18 cellular contexts compared by ENCODE assay signal in the genomic region with DNA sequence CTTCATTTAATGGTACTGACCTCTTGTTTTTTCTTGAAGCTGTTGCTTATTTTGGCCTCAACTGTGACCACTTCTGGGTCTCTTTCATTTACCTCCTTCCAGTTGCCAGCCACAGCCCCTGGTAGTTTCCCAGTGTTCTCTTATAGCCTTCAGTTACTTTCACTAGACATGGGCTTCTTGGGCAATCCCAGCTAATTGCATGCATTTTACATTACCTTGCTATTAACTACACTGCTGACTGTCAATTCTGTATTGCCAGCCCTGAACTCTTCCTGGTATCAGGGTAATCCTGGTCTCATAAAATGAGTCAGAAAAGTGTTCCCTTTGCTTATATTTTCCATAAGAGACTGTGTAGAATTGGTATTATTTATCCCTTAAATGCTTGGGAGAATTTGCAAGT.
A peak's percentile ranks its signal among the peaks of the same experiment; 100 is the strongest.
DNase-seq lines count a peak whose midpoint lies in the region; ATAC-seq and TF ChIP-seq lines count a peak whose summit lies in the region.
"Had no signal": no experiment of that assay in that cellular context is flagged by ENCODE, and none has a peak within 500 bp of the region (broad histone marks: within the 10 kb centered on the region; RNA-seq: fewer than 3 reads in every experiment).

No MANE protein-coding gene starts in this region.

- H3K27ac Mint-ChIP-seq in osteocyte (ENCODE audit: unreplicated experiment): no peak overlapping the region
- H3K27ac Mint-ChIP-seq in activated T-helper 1 cell treated with anti-CD3 and anti-CD28 coated beads, Interleukin-12 subunit alpha, Interleukin-12 subunit beta, Interleukin-2, Interleukin-4 antibody, amounts not matched to agents 30 ng/mL and 10 ng/mL and 1 ng/mL, durations not matched to agents 14 hours and 24 hours and 36 hours: no peak overlapping the region
- H3K27ac Mint-ChIP-seq: CD4-positive, CD25-positive, alpha-beta regulatory T cell; CD8-positive, alpha-beta memory T cell had no signal

- H3K36me3 Mint-ChIP-seq in osteocyte (ENCODE audit: unreplicated experiment): no peaks in the 10 kb centered on the region
- H3K36me3 Mint-ChIP-seq in activated T-helper 1 cell treated with anti-CD3 and anti-CD28 coated beads, Interleukin-12 subunit alpha, Interleukin-12 subunit beta, Interleukin-2, Interleukin-4 antibody, amounts not matched to agents 30 ng/mL and 10 ng/mL and 1 ng/mL, durations not matched to agents 14 hours and 24 hours and 36 hours (ENCODE audit: low read depth): no peaks in the 10 kb centered on the region
- H3K36me3 Mint-ChIP-seq: CD4-positive, CD25-positive, alpha-beta regulatory T cell; CD8-positive, alpha-beta memory T cell had no signal

- no peaks in the 10 kb centered on the region for H3K4me1 Mint-ChIP-seq in osteocyte (ENCODE audit: unreplicated experiment)
- H3K4me1 Mint-ChIP-seq in activated T-helper 1 cell treated with anti-CD3 and anti-CD28 coated beads, Interleukin-12 subunit alpha, Interleukin-12 subunit beta, Interleukin-2, Interleukin-4 antibody, amounts not matched to agents 30 ng/mL and 10 ng/mL and 1 ng/mL, durations not matched to agents 14 hours and 24 hours and 36 hours (ENCODE audit: low read depth): no peaks in the 10 kb centered on the region
- H3K4me1 Mint-ChIP-seq: CD4-positive, CD25-positive, alpha-beta regulatory T cell; CD8-positive, alpha-beta memory T cell had no signal

- ATAC-seq in left colon (peak; percentile 84), HG03175 (IDR thresholded peaks at IDR 0.05; ENCODE audit: unreplicated experiment) (no peak)

- H3K4me3 Mint-ChIP-seq in osteocyte (ENCODE audit: unreplicated experiment): no peak overlapping the region
- H3K4me3 Mint-ChIP-seq in activated T-helper 1 cell treated with anti-CD3 and anti-CD28 coated beads, Interleukin-12 subunit alpha, Interleukin-12 subunit beta, Interleukin-2, Interleukin-4 antibody, amounts not matched to agents 30 ng/mL and 10 ng/mL and 1 ng/mL, durations not matched to agents 14 hours and 24 hours and 36 hours: no peak overlapping the region
- H3K4me3 Mint-ChIP-seq: CD4-positive, CD25-positive, alpha-beta regulatory T cell; CD8-positive, alpha-beta memory T cell had no signal

- no peak overlapping the region for H3K9ac ChIP-seq in colonic mucosa (ENCODE audit: low read depth in 2 of 2, low read length in 2 of 2)
- H3K9ac ChIP-seq: GM23248 had no signal

- H3K4me3 ChIP-seq in colonic mucosa: no peak overlapping the region
- H3K4me3 ChIP-seq in muscle layer of duodenum (ENCODE audit: low read depth in 1 of 2, low read length in 2 of 2): no peak overlapping the region
- H3K4me3 ChIP-seq: GM23248, HAP-1 had no signal

- H3K4me1 ChIP-seq in colonic mucosa: no peaks in the 10 kb centered on the region
- H3K4me1 ChIP-seq in muscle layer of duodenum (ENCODE audit: control insufficient read depth in 1 of 2, insufficient read depth in 2 of 2, low read length in 2 of 2): no peaks in the 10 kb centered on the region
- H3K4me1 ChIP-seq: BE2C, HAP-1 had no signal

- no peaks in the 10 kb centered on the region for H3K27me3 Mint-ChIP-seq in osteocyte (ENCODE audit: unreplicated experiment)
- H3K27me3 Mint-ChIP-seq in activated T-helper 1 cell treated with anti-CD3 and anti-CD28 coated beads, Interleukin-12 subunit alpha, Interleukin-12 subunit beta, Interleukin-2, Interleukin-4 antibody, amounts not matched to agents 30 ng/mL and 10 ng/mL and 1 ng/mL, durations not matched to agents 14 hours and 24 hours and 36 hours (ENCODE audit: insufficient read depth): no peaks in the 10 kb centered on the region
- H3K27me3 Mint-ChIP-seq: CD4-positive, CD25-positive, alpha-beta regulatory T cell; CD8-positive, alpha-beta memory T cell had no signal

- H3K27me3 ChIP-seq in colonic mucosa (no peaks in the 10 kb centered on the region), muscle layer of duodenum (ENCODE audit: low read depth, low read length) (no peaks in the 10 kb centered on the region)
- H3K27me3 ChIP-seq: BE2C had no signal

- no peaks in the 10 kb centered on the region for H3K9me3 ChIP-seq in colonic mucosa
- H3K9me3 ChIP-seq in muscle layer of duodenum (ENCODE audit: control insufficient read depth in 1 of 2, low read length in 2 of 2): no peaks in the 10 kb centered on the region
- H3K9me3 ChIP-seq: BE2C, HAP-1 had no signal

- H3K36me3 ChIP-seq in colonic mucosa: no peaks in the 10 kb centered on the region
- H3K36me3 ChIP-seq in muscle layer of duodenum (ENCODE audit: control insufficient read depth in 1 of 2, insufficient read depth in 2 of 2, low read length in 2 of 2): no peaks in the 10 kb centered on the region
- H3K36me3 ChIP-seq: BE2C, HAP-1 had no signal

- H3K9me3 Mint-ChIP-seq in osteocyte (ENCODE audit: unreplicated experiment): peaks cover 17% of the 10 kb centered on the region
- no peaks in the 10 kb centered on the region for H3K9me3 Mint-ChIP-seq in activated T-helper 1 cell treated with anti-CD3 and anti-CD28 coated beads, Interleukin-12 subunit alpha, Interleukin-12 subunit beta, Interleukin-2, Interleukin-4 antibody, amounts not matched to agents 30 ng/mL and 10 ng/mL and 1 ng/mL, durations not matched to agents 14 hours and 24 hours and 36 hours

- TF ChIP-seq CTCF in colonic mucosa (IDR thresholded peaks at IDR 0.05) (no peak), osteocyte (IDR thresholded peaks at IDR 0.05) (no peak)

- DNase-seq in colonic mucosa (no peak), left colon (peak in 1 of 2 donors; percentile 28), osteocyte (ENCODE audit: extremely low spot score, unreplicated experiment) (no peak)
- no peak for DNase-seq in activated T-helper 1 cell treated with anti-CD3 and anti-CD28 coated beads, Interleukin-12 subunit alpha, Interleukin-12 subunit beta, Interleukin-2, Interleukin-4 antibody, amounts not matched to agents 30 ng/mL and 10 ng/mL and 1 ng/mL, durations not matched to agents 14 hours and 24 hours and 36 hours (ENCODE audit: low spot score)
- DNase-seq: ACHN; BE2C; C1 segment of cervical spinal cord; CD4-positive, CD25-positive, alpha-beta regulatory T cell; CD8-positive, alpha-beta memory T cell; COR-L47; DMS 273 treated with DMSO at 0.1 percent for 48 hours; DMS53; GM23248; IMR-90 had no signal

- intact Hi-C loops in colonic mucosa (cut with DNase I) (no loop called here), left colon (cut with DNase I, micrococcal nuclease) (loop anchor here in 1 of 2 donors (5.0 kb wide), 1 partner anchor 189 kb away; no protein-coding TSS in a partner anchor)
- intact Hi-C loops in activated T-helper 1 cell treated with anti-CD3 and anti-CD28 coated beads, Interleukin-12 subunit alpha, Interleukin-12 subunit beta, Interleukin-2, Interleukin-4 antibody, amounts not matched to agents 30 ng/mL and 10 ng/mL and 1 ng/mL, durations not matched to agents 14 hours and 24 hours and 36 hours (cut with micrococcal nuclease): no loop called here

- peak overlapping the region; percentile 56 for H3K27ac ChIP-seq in colonic mucosa
- peak overlapping the region; percentile 46 for H3K27ac ChIP-seq in muscle layer of duodenum (ENCODE audit: low read length)
- H3K27ac ChIP-seq: GM23248, HL-60 had no signal
